Comparison of ENCODE assay signal across 26 cellular contexts in genomic region chr1:238319957-238320356, GRCh38.
DNase-seq lines count a peak whose midpoint lies in the region; ATAC-seq, FAIRE-seq and TF ChIP-seq lines count a peak whose summit lies in the region.
"Had no signal": no experiment of that assay in that cellular context is flagged by ENCODE, and none has a peak within 500 bp of the region (broad histone marks: within the 10 kb centered on the region; RNA-seq: fewer than 3 reads in every experiment).

No MANE protein-coding gene starts in this region.

- H3K9me3 Mint-ChIP-seq in MCF 10A (ENCODE audit: unreplicated experiment) (no peaks in the 10 kb centered on the region), Calu3 (ENCODE audit: low read depth, unreplicated experiment) (peaks cover 4% of the 10 kb centered on the region)

- H3K23ac ChIP-seq in H1 (ENCODE audit: insufficient read length) = no peak overlapping the region

- peak; percentile 56 for ATAC-seq in foreskin keratinocyte
- ATAC-seq: A549; CD8-positive, alpha-beta T cell; GM12878 had no signal

- H4K91ac ChIP-seq in H1 (replicated peaks; ENCODE audit: insufficient read length, low read length) = peak overlapping the region; percentile 62

- H3K27ac Mint-ChIP-seq in MCF 10A (ENCODE audit: low read depth, unreplicated experiment) (no peak overlapping the region), Calu3 (ENCODE audit: unreplicated experiment) (no peak overlapping the region)
- H3K27ac Mint-ChIP-seq: B cell; CD4-positive, alpha-beta T cell; CD8-positive, alpha-beta T cell had no signal

- H3K4me3 Mint-ChIP-seq in MCF 10A (ENCODE audit: unreplicated experiment) (no peak overlapping the region), Calu3 (ENCODE audit: low read depth, unreplicated experiment) (no peak overlapping the region)
- H3K4me3 Mint-ChIP-seq: B cell; CD4-positive, alpha-beta T cell; CD8-positive, alpha-beta T cell had no signal

- H3K27me3 ChIP-seq in mammary epithelial cell (ENCODE audit: insufficient read depth, low read length) (no peaks in the 10 kb centered on the region), H1 (replicated peaks in 1 of 4; ENCODE audit: control insufficient read depth in 3 of 4, extremely low read depth in 1 of 4, insufficient read depth in 3 of 4, low read length in 3 of 4) (no peaks in the 10 kb centered on the region), foreskin keratinocyte (no peaks in the 10 kb centered on the region), tibial artery (no peaks in the 10 kb centered on the region)
- H3K27me3 ChIP-seq: BLaER1 treated with 17β-estradiol and CSF1 and Interleukin-3, amounts not matched to agents 10 nM and 100 nM had no signal

- H3K9me3 ChIP-seq in mammary epithelial cell (replicated peaks; ENCODE audit: insufficient read depth, low read length) (no peaks in the 10 kb centered on the region), H1 (ENCODE audit: insufficient read depth in 2 of 2, low read depth in 1 of 2, low read length in 1 of 2) (no peaks in the 10 kb centered on the region), tibial artery (no peaks in the 10 kb centered on the region)
- H3K9me3 ChIP-seq: A549, Caco-2 had no signal

- H3K4me1 ChIP-seq in mammary epithelial cell (ENCODE audit: insufficient read depth, low read length) (peaks cover 3% of the 10 kb centered on the region), H1 (replicated peaks in 1 of 4; ENCODE audit: control insufficient read depth in 3 of 4, insufficient read depth in 4 of 4, low read length in 3 of 4) (no peaks in the 10 kb centered on the region), foreskin keratinocyte (no peaks in the 10 kb centered on the region), tibial artery (no peaks in the 10 kb centered on the region)
- H3K4me1 ChIP-seq: A549; BLaER1 treated with 17β-estradiol and CSF1 and Interleukin-3, amounts not matched to agents 10 nM and 100 nM; Caco-2 had no signal

- H3K27me3 Mint-ChIP-seq in MCF 10A (ENCODE audit: insufficient read depth, unreplicated experiment) = no peaks in the 10 kb centered on the region
- no peaks in the 10 kb centered on the region for H3K27me3 Mint-ChIP-seq in Calu3 (ENCODE audit: unreplicated experiment)
- H3K27me3 Mint-ChIP-seq: B cell; CD4-positive, alpha-beta T cell had no signal

- FAIRE-seq in H1 (lab: Jason Lieb, UNC) = no peak
- FAIRE-seq: A549, GM12878, GM12892, GM18507, GM19239 had no signal

- no peak overlapping the region; the same call in 1 of the 2 replicates for H3K18ac ChIP-seq in H1 (ENCODE audit: extremely low read depth, low read length)

- TF ChIP-seq CTCF in mammary epithelial cell (conservative IDR thresholded peaks at IDR 0.05 in 1 of 2, IDR thresholded peaks at IDR 0.05 in 1 of 2; ENCODE audit: extremely low read depth in 1 of 2, insufficient read depth in 1 of 2, low read depth in 1 of 2, low read length in 2 of 2) (no peak), MCF 10A (IDR thresholded peaks at IDR 0.05; ENCODE audit: unreplicated experiment) (no peak), H1 (IDR thresholded peaks at IDR 0.05; ENCODE audit: control extremely low read depth in 1 of 3, insufficient read depth in 1 of 3, low read depth in 1 of 3, low read length in 3 of 3) (no peak), foreskin keratinocyte (conservative IDR thresholded peaks at IDR 0.05) (no peak), Calu3 (IDR thresholded peaks at IDR 0.05; ENCODE audit: unreplicated experiment) (no peak), tibial artery (IDR thresholded peaks at IDR 0.05) (no peak)

- H3K36me3 Mint-ChIP-seq in MCF 10A (ENCODE audit: insufficient read depth, unreplicated experiment) = no peaks in the 10 kb centered on the region
- no peaks in the 10 kb centered on the region for H3K36me3 Mint-ChIP-seq in Calu3 (ENCODE audit: insufficient read depth, unreplicated experiment)
- H3K36me3 Mint-ChIP-seq: CD8-positive, alpha-beta T cell had no signal

- H2BK120ac ChIP-seq in H1 (replicated peaks; ENCODE audit: low read depth, low read length) = peak overlapping the region; percentile 15

- H3K4ac ChIP-seq in H1 (replicated peaks; ENCODE audit: insufficient read length, low read depth, low read length) = peak overlapping the region; percentile 10

- POLR2A ChIA-PET in MCF 10A (lab: Yijun Ruan, JAX) (no interaction called here), H1 (lab: Charles Lee; ENCODE audit: partially characterized antibody) (no interaction called here)

- peak overlapping the region; percentile 71 for H2AFZ ChIP-seq in mammary epithelial cell (ENCODE audit: low read depth, low read length)
- no peak overlapping the region for H2AFZ ChIP-seq in H1 (ENCODE audit: low read length)

- H3K14ac ChIP-seq in H1 (ENCODE audit: insufficient read length) = no peak overlapping the region

- TF ChIP-seq RAD21 in H1 (IDR thresholded peaks at IDR 0.05 in 1 of 2, conservative IDR thresholded peaks at IDR 0.05 in 1 of 2; ENCODE audit: low read depth in 2 of 2, low read length in 2 of 2) = no peak

- H3K4me1 Mint-ChIP-seq in MCF 10A (ENCODE audit: insufficient read depth, unreplicated experiment) = peaks cover 5% of the 10 kb centered on the region
- no peaks in the 10 kb centered on the region for H3K4me1 Mint-ChIP-seq in Calu3 (ENCODE audit: low read depth, unreplicated experiment)
- H3K4me1 Mint-ChIP-seq: B cell had no signal

- 45% methylated on average over 5 of the region's 5 CpGs for WGBS in mammary epithelial cell (ENCODE audit: low coverage, missing lambda C conversion rate)
- 82% methylated on average over 5 of the region's 5 CpGs; no CpG with 5 or more reads in 1 of the 2 experiments for WGBS in H1 (ENCODE audit: extremely low coverage in 1 of 2, insufficient coverage in 1 of 2, insufficient read length in 1 of 2, insufficient replicate concordance in 2 of 2, low coverage in 1 of 2, low lambda C conversion rate in 2 of 2, missing lambda C conversion rate in 1 of 2), 2 experiments

- no peak overlapping the region for H4K5ac ChIP-seq in H1 (ENCODE audit: insufficient read length, low read depth, low read length)

- no peak overlapping the region for H4K8ac ChIP-seq in H1 (ENCODE audit: extremely low read depth, insufficient read depth, low read length)

- H2BK20ac ChIP-seq in H1 (ENCODE audit: low read length) = no peak overlapping the region; the same call in 1 of the 2 replicates

- H2AK5ac ChIP-seq in H1 (ENCODE audit: low read depth, low read length) = no peak overlapping the region

- H3K4me3 ChIP-seq in mammary epithelial cell (replicated peaks in 1 of 3; ENCODE audit: insufficient read depth in 1 of 3, low read depth in 2 of 3, low read length in 3 of 3) (no peak overlapping the region), H1 (ENCODE audit: extremely low read depth in 1 of 4, insufficient read depth in 2 of 4, low read depth in 3 of 4, low read length in 4 of 4) (no peak overlapping the region), tibial artery (no peak overlapping the region)
- H3K4me3 ChIP-seq: A549; BLaER1 treated with 17β-estradiol and CSF1 and Interleukin-3, amounts not matched to agents 10 nM and 100 nM; GM12878 had no signal

- no peak overlapping the region for H3K56ac ChIP-seq in H1 (replicated peaks; ENCODE audit: insufficient read length, low read depth, low read length)

- CTCF ChIA-PET in mammary epithelial cell (lab: Charles Lee; ENCODE audit: low non-redundant PET) = no interaction called here
- CTCF ChIA-PET in MCF 10A (lab: Yijun Ruan, JAX) = interaction anchor here (0.7 to 0.9 kb wide), 2 partner anchors 11 to 455 kb away, joined by 3 read pairs; no protein-coding TSS in a partner anchor
- CTCF ChIA-PET in H1 (lab: Charles Lee; ENCODE audit: partially characterized antibody) = interaction anchor here (0.9 kb wide), 1 partner anchor 381 kb away, joined by 3 read pairs; no protein-coding TSS in a partner anchor
- CTCF ChIA-PET in Calu3 (lab: Charles Lee) = interaction anchor here (0.6 kb wide), 1 partner anchor 235 kb away, joined by 4 read pairs; no protein-coding TSS in a partner anchor

- H3K79me2 ChIP-seq in mammary epithelial cell (ENCODE audit: insufficient read depth, low read length) (no peaks in the 10 kb centered on the region), H1 (ENCODE audit: control insufficient read depth in 1 of 2, insufficient read depth in 2 of 2, low read length in 2 of 2) (no peaks in the 10 kb centered on the region)

- H3K9ac ChIP-seq in mammary epithelial cell (ENCODE audit: insufficient read depth, low read length) (no peak overlapping the region), H1 (replicated peaks in 1 of 4; ENCODE audit: extremely low read depth in 1 of 4, low read depth in 3 of 4, low read length in 3 of 4) (no peak overlapping the region)
- H3K9ac ChIP-seq: BLaER1 treated with 17β-estradiol and CSF1 and Interleukin-3, amounts not matched to agents 10 nM and 100 nM had no signal

- dilution Hi-C loops in mammary epithelial cell (cut with HindIII; ENCODE audit: low sequenced_read_pairs) = no loop called here

- no peaks in the 10 kb centered on the region for H3K79me1 ChIP-seq in H1 (ENCODE audit: low read depth, low read length)

- no peak overlapping the region for H2BK12ac ChIP-seq in H1 (ENCODE audit: low read depth, low read length)

- H3K4me2 ChIP-seq in mammary epithelial cell (ENCODE audit: insufficient read depth, low read depth, low read length) = no peak overlapping the region
- no peak overlapping the region for H3K4me2 ChIP-seq in H1 (ENCODE audit: insufficient read depth in 1 of 2, low read depth in 2 of 2, low read length in 2 of 2)
- H3K4me2 ChIP-seq: A549; BLaER1 treated with 17β-estradiol and CSF1 and Interleukin-3, amounts not matched to agents 10 nM and 100 nM had no signal

- no peaks in the 10 kb centered on the region for H4K20me1 ChIP-seq in mammary epithelial cell (ENCODE audit: insufficient read depth, low read length)
- no peaks in the 10 kb centered on the region for H4K20me1 ChIP-seq in H1 (replicated peaks in 1 of 2; ENCODE audit: control insufficient read depth in 1 of 2, insufficient read depth in 2 of 2, low read length in 2 of 2)
- H4K20me1 ChIP-seq: BLaER1 treated with 17β-estradiol and CSF1 and Interleukin-3, amounts not matched to agents 10 nM and 100 nM had no signal

- BruUV-seq in mammary epithelial cell (replicated peaks; lab: Mats Ljungman, UMichigan) = no TSS peak
- BruUV-seq in MCF 10A (replicated peaks; lab: Mats Ljungman, UMichigan) = no TSS peak
- no TSS peak for BruUV-seq in Calu3 (replicated peaks; lab: Mats Ljungman, UMichigan)

- in situ Hi-C loops in mammary epithelial cell (cut with MboI; ENCODE audit: low sequenced_read_pairs in 2 of 2) = no loop called here

- DNase-seq in mammary epithelial cell = no peak
- DNase-seq in MCF 10A (ENCODE audit: unreplicated experiment) = no peak
- no peak for DNase-seq in H1 (ENCODE audit: low read depth in 1 of 2, low spot score in 2 of 2)
- peak; percentile 14 to 35 for DNase-seq in foreskin keratinocyte
- no peak for DNase-seq in Calu3
- no peak for DNase-seq in tibial artery
- no peak for DNase-seq in stimulated activated CD4-positive, alpha-beta T cell treated with anti-CD3 and anti-CD28 coated beads, Interleukin-4, amount 100 ng/mL, for 24 hours
- DNase-seq: AML-193; Caco-2; CD4-positive, alpha-beta T cell; CD8-positive, alpha-beta T cell; DMS 273 treated with DMSO at 0.1 percent for 48 hours; DMS153; DMS79; DND-41; EL; GDM1 had no signal

- TF ChIP-seq EP300 in H1 (IDR thresholded peaks at IDR 0.05; ENCODE audit: borderline replicate concordance in 1 of 2, low read depth in 2 of 2, low read length in 2 of 2) = no peak

- H3K27ac ChIP-seq in mammary epithelial cell (ENCODE audit: insufficient read depth, low read depth, low read length) (no peak overlapping the region), H1 (ENCODE audit: low read depth, low read length) (no peak overlapping the region), foreskin keratinocyte (no peak overlapping the region), tibial artery (no peak overlapping the region)
- H3K27ac ChIP-seq: 22Rv1; A549; BLaER1 treated with 17β-estradiol and CSF1 and Interleukin-3, amounts not matched to agents 10 nM and 100 nM; C4-2B had no signal

- intact Hi-C loops in mammary epithelial cell (cut with micrococcal nuclease) = no loop called here
- intact Hi-C loops in MCF 10A (cut with micrococcal nuclease) = no loop called here
- intact Hi-C loops in Calu3 (cut with micrococcal nuclease; ENCODE audit: unreplicated experiment) = no loop called here
- intact Hi-C loops in tibial artery (cut with DNase I; ENCODE audit: low total_unique reads) = no loop called here

- no peak overlapping the region for H2BK5ac ChIP-seq in H1 (ENCODE audit: low read depth, low read length)

- no peaks in the 10 kb centered on the region for H3K23me2 ChIP-seq in H1 (ENCODE audit: low read depth, low read length)

- H3K36me3 ChIP-seq in mammary epithelial cell (ENCODE audit: insufficient read depth, low read length) = no peaks in the 10 kb centered on the region
- H3K36me3 ChIP-seq in H1 (ENCODE audit: control insufficient read depth in 2 of 4, insufficient read depth in 4 of 4, low read length in 3 of 4) = no peaks in the 10 kb centered on the region
- H3K36me3 ChIP-seq in tibial artery = no peaks in the 10 kb centered on the region
- H3K36me3 ChIP-seq: BLaER1 treated with 17β-estradiol and CSF1 and Interleukin-3, amounts not matched to agents 10 nM and 100 nM had no signal

- H2BK15ac ChIP-seq in H1 (ENCODE audit: low read length) = no peak overlapping the region

- TF ChIP-seq POLR2A in H1 (IDR thresholded peaks at IDR 0.05; ENCODE audit: control extremely low read depth in 1 of 2, low read depth in 2 of 2, low read length in 2 of 2) = no peak

Comparison
In these comparisons a context has a peak if more than half of its experiments do, and no peak if none do; other contexts are left out.
1. DNase-seq: peak in foreskin keratinocyte (2 of 2); none in mammary epithelial cell (single experiment), MCF 10A (single experiment), H1 (0 of 2), Calu3 (single experiment), tibial artery (0 of 2) and stimulated activated CD4-positive, alpha-beta T cell treated with anti-CD3 and anti-CD28 coated beads, Interleukin-4, amount 100 ng/mL, for 24 hours (single experiment).